ENCODE assay signal across 22 cellular contexts in the genomic region with DNA sequence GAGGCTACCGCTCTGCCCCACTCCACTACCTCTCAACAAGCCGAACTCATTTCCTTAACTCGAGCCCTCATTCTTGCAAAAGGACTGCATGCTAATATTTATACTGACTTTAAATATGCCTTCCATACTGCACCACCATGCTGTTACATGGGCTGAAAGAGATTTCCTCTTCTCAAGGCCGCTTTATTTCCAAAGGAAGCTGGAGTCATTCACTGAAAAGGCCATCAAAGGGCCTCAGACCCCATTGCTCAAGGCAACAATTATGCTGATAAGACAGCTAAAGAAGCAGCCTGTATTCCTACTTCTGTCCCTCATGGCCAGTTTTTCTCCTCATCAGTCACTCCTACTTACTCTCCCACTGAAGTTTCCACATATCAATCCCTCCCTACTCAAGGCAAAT. TPM values are rescaled to one million over a fixed set of nuclear protein-coding genes. Genes with fewer than 3 reads are reported as not detected.
DNase-seq lines count a peak whose midpoint lies in the region; ATAC-seq, FAIRE-seq and TF ChIP-seq lines count a peak whose summit lies in the region.
"Had no signal": no experiment of that assay in that cellular context is flagged by ENCODE, and none has a peak within 500 bp of the region (broad histone marks: within the 10 kb centered on the region; RNA-seq: fewer than 3 reads in every experiment).

No MANE protein-coding gene starts in this region.

- H3K56ac ChIP-seq in H1 (replicated peaks; ENCODE audit: insufficient read length, low read depth, low read length), result no peak overlapping the region

- ATAC-seq in HG02623 (IDR thresholded peaks at IDR 0.05; ENCODE audit: unreplicated experiment), result no peak
- no peak for ATAC-seq in GM18520 (IDR thresholded peaks at IDR 0.05; ENCODE audit: unreplicated experiment)

- TF ChIP-seq CTCF in HEK293 (tag by site-specific recombination; IDR thresholded peaks at IDR 0.05) (no peak), H1 (IDR thresholded peaks at IDR 0.05; ENCODE audit: control extremely low read depth in 1 of 3, insufficient read depth in 1 of 3, low read depth in 1 of 3, low read length in 3 of 3) (no peak), mesothelial cell of epicardium (IDR thresholded peaks at IDR 0.05; ENCODE audit: unreplicated experiment) (no peak)

- no peaks in the 10 kb centered on the region for H3K79me2 ChIP-seq in H1 (ENCODE audit: control insufficient read depth in 1 of 2, insufficient read depth in 2 of 2, low read length in 2 of 2)

- no peaks in the 10 kb centered on the region for H3K27me3 Mint-ChIP-seq in mesothelial cell of epicardium (ENCODE audit: low read depth)
- H3K27me3 Mint-ChIP-seq: CD4-positive, alpha-beta T cell had no signal

- no peak for FAIRE-seq in H1 (lab: Jason Lieb, UNC)
- FAIRE-seq: A204.1, D721Med, GM12892 had no signal

- H3K27me3 ChIP-seq in H1 (replicated peaks in 1 of 4; ENCODE audit: control insufficient read depth in 3 of 4, extremely low read depth in 1 of 4, insufficient read depth in 3 of 4, low read length in 3 of 4), result no peaks in the 10 kb centered on the region

- TF ChIP-seq EP300 in H1 (IDR thresholded peaks at IDR 0.05; ENCODE audit: borderline replicate concordance in 1 of 2, low read depth in 2 of 2, low read length in 2 of 2), result no peak

- 96% methylated on average over 4 of the region's 4 CpGs; no CpG with 5 or more reads in 1 of the 2 experiments for WGBS in H1 (ENCODE audit: extremely low coverage in 1 of 2, insufficient coverage in 1 of 2, insufficient read length in 1 of 2, insufficient replicate concordance in 2 of 2, low coverage in 1 of 2, low lambda C conversion rate in 2 of 2, missing lambda C conversion rate in 1 of 2), 2 experiments
- 80 to 89% methylated on average over 1 to 3 of the region's 4 CpGs for WGBS in mesodermal cell (ENCODE audit: insufficient coverage in 2 of 2), 2 experiments

- H3K4me2 ChIP-seq in H1 (ENCODE audit: insufficient read depth in 1 of 2, low read depth in 2 of 2, low read length in 2 of 2), result no peak overlapping the region

- no peak overlapping the region for H2AK5ac ChIP-seq in H1 (ENCODE audit: low read depth, low read length)

- H3K23ac ChIP-seq in H1 (ENCODE audit: insufficient read length), result no peak overlapping the region

- peak overlapping the region; percentile 86; the same call in 1 of the 2 replicates for H2BK20ac ChIP-seq in H1 (ENCODE audit: low read length)

- no peak overlapping the region for H3K27ac Mint-ChIP-seq in mesothelial cell of epicardium
- H3K27ac Mint-ChIP-seq: CD4-positive, alpha-beta T cell had no signal

- H3K36me3 ChIP-seq in HEK293 (ENCODE audit: control insufficient read depth in 2 of 2, insufficient read depth in 1 of 2, low read length in 2 of 2) (no peaks in the 10 kb centered on the region), H1 (ENCODE audit: control insufficient read depth in 2 of 4, insufficient read depth in 4 of 4, low read length in 3 of 4) (no peaks in the 10 kb centered on the region), mesodermal cell (ENCODE audit: control insufficient read depth, insufficient read depth, low read length) (no peaks in the 10 kb centered on the region)
- H3K36me3 ChIP-seq: HAP-1 had no signal

- no peak overlapping the region for H3K4ac ChIP-seq in H1 (replicated peaks; ENCODE audit: insufficient read length, low read depth, low read length)

- H3K9me3 Mint-ChIP-seq in mesothelial cell of epicardium, result no peaks in the 10 kb centered on the region
- H3K9me3 Mint-ChIP-seq: CD4-positive, alpha-beta T cell had no signal

- H3K18ac ChIP-seq in H1 (ENCODE audit: extremely low read depth, low read length), result 0 out of 2 replicates have a peak overlapping the region, but pooled peaks have one; percentile 43

- no peak overlapping the region; the same call in 1 of the 2 replicates for H2BK15ac ChIP-seq in H1 (ENCODE audit: low read length)

- no peak for TF ChIP-seq RAD21 in H1 (IDR thresholded peaks at IDR 0.05 in 1 of 2, conservative IDR thresholded peaks at IDR 0.05 in 1 of 2; ENCODE audit: low read depth in 2 of 2, low read length in 2 of 2)

- DNase-seq in H1 (ENCODE audit: low read depth in 1 of 2, low spot score in 2 of 2) (no peak), mesothelial cell of epicardium (ENCODE audit: low spot score in 2 of 2, unreplicated experiment in 2 of 2) (no peak)
- no peak for DNase-seq in stimulated activated CD4-positive, alpha-beta T cell treated with anti-CD3 and anti-CD28 coated beads, Interleukin-4, amount 100 ng/mL, for 24 hours
- DNase-seq: ACHN; AML-193; Caco-2; CD4-positive, alpha-beta T cell; GDM1; IMR-90; Karpas-422; KBM-7 had no signal

- H3K4me1 Mint-ChIP-seq in mesothelial cell of epicardium, result no peaks in the 10 kb centered on the region

- peak overlapping the region; percentile 84; the same call in 1 of the 2 replicates for H2BK12ac ChIP-seq in H1 (ENCODE audit: low read depth, low read length)

- no peak overlapping the region for H3K4me3 Mint-ChIP-seq in mesothelial cell of epicardium
- H3K4me3 Mint-ChIP-seq: CD4-positive, alpha-beta T cell had no signal

- no peak overlapping the region for H2AFZ ChIP-seq in H1 (ENCODE audit: low read length)

- no peaks in the 10 kb centered on the region; the same call in 1 of the 2 replicates for H3K23me2 ChIP-seq in H1 (ENCODE audit: low read depth, low read length)

- CTCF ChIA-PET in HEK293 (lab: Yijun Ruan, JAX) (interaction anchor here (0.7 kb wide), 1 partner anchor 173 kb away, joined by 3 read pairs; no protein-coding TSS in a partner anchor), H1 (lab: Charles Lee; ENCODE audit: partially characterized antibody) (interaction anchor here (0.6 to 2.5 kb wide), 6 partner anchors 9 to 356 kb away, joined by 3 to 8 read pairs (median 6); no protein-coding TSS in a partner anchor)

- no peak overlapping the region for H4K8ac ChIP-seq in H1 (ENCODE audit: extremely low read depth, insufficient read depth, low read length)

- no peaks in the 10 kb centered on the region for H3K4me1 ChIP-seq in HEK293 (ENCODE audit: control insufficient read depth, insufficient read depth, low read length)
- H3K4me1 ChIP-seq in H1 (replicated peaks in 1 of 4; ENCODE audit: control insufficient read depth in 3 of 4, insufficient read depth in 4 of 4, low read length in 3 of 4), result peaks cover 5 to 16% (median 7%) of the 10 kb centered on the region in 4 experiments; a peak in 6 of 7 replicates
- H3K4me1 ChIP-seq in mesodermal cell (ENCODE audit: control insufficient read depth, insufficient read depth, low read length, poor library complexity, severe bottlenecking), result no peaks in the 10 kb centered on the region
- H3K4me1 ChIP-seq: HAP-1 had no signal

- no peaks in the 10 kb centered on the region for H3K79me1 ChIP-seq in H1 (ENCODE audit: low read depth, low read length)

- H3K4me3 ChIP-seq in HEK293 (ENCODE audit: low read depth, low read length) (no peak overlapping the region), H1 (ENCODE audit: extremely low read depth in 1 of 4, insufficient read depth in 2 of 4, low read depth in 3 of 4, low read length in 4 of 4) (no peak overlapping the region), mesodermal cell (ENCODE audit: extremely low read depth, insufficient read depth, low read length, poor library complexity, severe bottlenecking) (no peak overlapping the region)
- H3K4me3 ChIP-seq: HAP-1 had no signal

- H4K20me1 ChIP-seq in H1 (replicated peaks in 1 of 2; ENCODE audit: control insufficient read depth in 1 of 2, insufficient read depth in 2 of 2, low read length in 2 of 2), result no peaks in the 10 kb centered on the region

- H3K9ac ChIP-seq in H1 (replicated peaks in 1 of 4; ENCODE audit: extremely low read depth in 1 of 4, low read depth in 3 of 4, low read length in 3 of 4), result no peak overlapping the region

- no peak overlapping the region for H3K14ac ChIP-seq in H1 (ENCODE audit: insufficient read length)

- no peak overlapping the region for H4K5ac ChIP-seq in H1 (ENCODE audit: insufficient read length, low read depth, low read length)

- no peak overlapping the region for H2BK120ac ChIP-seq in H1 (replicated peaks; ENCODE audit: low read depth, low read length)

- POLR2A ChIA-PET in HEK293 (lab: Yijun Ruan, JAX), result interaction anchor here (0.6 to 1.4 kb wide), 3 partner anchors 20 to 202 kb away, joined by 3 to 6 read pairs (median 4); a partner anchor contains a TSS
- POLR2A ChIA-PET in H1 (lab: Charles Lee; ENCODE audit: partially characterized antibody), result interaction anchor here (0.9 to 16.3 kb wide), 6 partner anchors 9 to 264 kb away, joined by 3 to 472 read pairs (median 12); a partner anchor contains a TSS

- no peak for TF ChIP-seq POLR2A in H1 (IDR thresholded peaks at IDR 0.05; ENCODE audit: control extremely low read depth in 1 of 2, low read depth in 2 of 2, low read length in 2 of 2)

- no peaks in the 10 kb centered on the region for H3K9me3 ChIP-seq in HEK293 (ENCODE audit: control insufficient read depth, insufficient read depth, low read depth, low read length)
- H3K9me3 ChIP-seq in H1 (ENCODE audit: insufficient read depth in 2 of 2, low read depth in 1 of 2, low read length in 1 of 2), result peaks cover 0 to 5% of the 10 kb centered on the region in 2 experiments; a peak in 2 of 4 replicates
- H3K9me3 ChIP-seq in mesodermal cell (ENCODE audit: control insufficient read depth, low read length), result peaks cover 7% of the 10 kb centered on the region
- H3K9me3 ChIP-seq: Caco-2, HAP-1 had no signal

- H3K36me3 Mint-ChIP-seq in mesothelial cell of epicardium, result no peaks in the 10 kb centered on the region

- no peak overlapping the region for H4K91ac ChIP-seq in H1 (replicated peaks; ENCODE audit: insufficient read length, low read length)

- H2BK5ac ChIP-seq in H1 (ENCODE audit: low read depth, low read length), result peak overlapping the region; percentile 60

- H3K27ac ChIP-seq in HEK293 (ENCODE audit: extremely low read depth, low read depth, low read length) (no peak overlapping the region), H1 (ENCODE audit: low read depth, low read length) (no peak overlapping the region), mesodermal cell (ENCODE audit: low read depth, low read length, severe bottlenecking) (peak overlapping the region; percentile 41)
- H3K27ac ChIP-seq: C4-2B, HL-60 had no signal

RNA-seq across cellular contexts. Expression of a gene that starts 6.9 kb away (rescaled TPM):
- 58.5 and 60.6 TPM in 2 replicates for total RNA-seq in H1 (2021; fragmentation: NEBNext Ultra II Directional; extraction: Animal tissue kit (Norgen Biotek cat#: 25700))
- polyA plus RNA-seq in H1 (2011; rRNA removed), result 62.7 and 100 TPM in 2 replicates
- polyA plus RNA-seq in H1 (2011; cell fraction: cytosol; rRNA removed), result 61.2 TPM
- polyA plus RNA-seq in H1 (2011; cell fraction: nucleus; rRNA removed), result 73.7 TPM
- polyA plus RNA-seq in H1 (2012, experiment 1 of 2), result 33.0 to 45.0 TPM (median 38.0 TPM) in 4 replicates
- 46.7 TPM for polyA plus RNA-seq in H1 (2012, experiment 2 of 2)
- 15.6 TPM for polyA plus RNA-seq in H1 (2013, experiment 1 of 2)
- polyA plus RNA-seq in H1 (2013, experiment 2 of 2), result 13.3 TPM
- 11.5 and 13.9 TPM in 2 replicates for polyA minus RNA-seq in H1 (2011; rRNA and poly(A)+ RNA removed)
- polyA minus RNA-seq in H1 (2011; cell fraction: cytosol; rRNA and poly(A)+ RNA removed), result 29.4 TPM
- 39.4 TPM for polyA minus RNA-seq in H1 (2011; cell fraction: nucleus; rRNA and poly(A)+ RNA removed)
- polyA plus RNA-seq in mesodermal cell (2013, experiment 1 of 2), result 0.29 TPM
- polyA plus RNA-seq in mesodermal cell (2013, experiment 2 of 2), result not detected
- total RNA-seq in mesothelial cell of epicardium, result 2.1 to 2.8 TPM (median 2.4 TPM) in 3 replicates
- total RNA-seq: CD4-positive, alpha-beta T cell; HT1080 had no signal

RNA-seq across cellular contexts. Expression of a gene that starts 20.2 kb away (rescaled TPM):
- total RNA-seq in H1 (2021; fragmentation: NEBNext Ultra II Directional; extraction: Animal tissue kit (Norgen Biotek cat#: 25700)), result 14.5 and 15.2 TPM in 2 replicates
- polyA plus RNA-seq in H1 (2011; rRNA removed), result 23.6 and 25.8 TPM in 2 replicates
- polyA plus RNA-seq in H1 (2011; cell fraction: cytosol; rRNA removed), result 32.5 TPM
- 28.7 TPM for polyA plus RNA-seq in H1 (2011; cell fraction: nucleus; rRNA removed)
- polyA plus RNA-seq in H1 (2012, experiment 1 of 2), result 11.0 to 18.9 TPM (median 17.6 TPM) in 4 replicates
- 12.8 TPM for polyA plus RNA-seq in H1 (2012, experiment 2 of 2)
- 12.2 TPM for polyA plus RNA-seq in H1 (2013, experiment 1 of 2)
- 11.9 TPM for polyA plus RNA-seq in H1 (2013, experiment 2 of 2)
- polyA minus RNA-seq in H1 (2011; rRNA and poly(A)+ RNA removed), result 32.6 and 45.7 TPM in 2 replicates
- 15.1 TPM for polyA minus RNA-seq in H1 (2011; cell fraction: cytosol; rRNA and poly(A)+ RNA removed)
- polyA minus RNA-seq in H1 (2011; cell fraction: nucleus; rRNA and poly(A)+ RNA removed), result 31.6 TPM
- polyA plus RNA-seq in mesodermal cell (2013, experiment 1 of 2), result 8.5 TPM
- 7.3 TPM for polyA plus RNA-seq in mesodermal cell (2013, experiment 2 of 2)
- total RNA-seq in mesothelial cell of epicardium, result 10.9 to 14.0 TPM (median 13.2 TPM) in 3 replicates

RNA-seq across cellular contexts. Expression of a gene that starts 20.5 kb away (rescaled TPM):
- 51.9 TPM in 2 replicates for total RNA-seq in H1 (2021; fragmentation: NEBNext Ultra II Directional; extraction: Animal tissue kit (Norgen Biotek cat#: 25700))
- 65.7 and 86.4 TPM in 2 replicates for polyA plus RNA-seq in H1 (2011; rRNA removed)
- polyA plus RNA-seq in H1 (2011; cell fraction: cytosol; rRNA removed), result 86.1 TPM
- polyA plus RNA-seq in H1 (2011; cell fraction: nucleus; rRNA removed), result 179 TPM
- polyA plus RNA-seq in H1 (2012, experiment 1 of 2), result 35.6 to 60.4 TPM (median 53.2 TPM) in 4 replicates
- 49.5 TPM for polyA plus RNA-seq in H1 (2012, experiment 2 of 2)
- polyA plus RNA-seq in H1 (2013, experiment 1 of 2), result 36.0 TPM
- polyA plus RNA-seq in H1 (2013, experiment 2 of 2), result 33.4 TPM
- 32.8 and 32.9 TPM in 2 replicates for polyA minus RNA-seq in H1 (2011; rRNA and poly(A)+ RNA removed)
- polyA minus RNA-seq in H1 (2011; cell fraction: cytosol; rRNA and poly(A)+ RNA removed), result 29.2 TPM
- polyA minus RNA-seq in H1 (2011; cell fraction: nucleus; rRNA and poly(A)+ RNA removed), result 45.1 TPM
- 22.3 TPM for polyA plus RNA-seq in mesodermal cell (2013, experiment 1 of 2)
- polyA plus RNA-seq in mesodermal cell (2013, experiment 2 of 2), result 23.0 TPM
- 39.5 to 43.1 TPM (median 43.0 TPM) in 3 replicates for total RNA-seq in mesothelial cell of epicardium

Comparison
In these comparisons a context has a peak if more than half of its experiments do, and no peak if none do; other contexts are left out.
1. RNA of a gene that starts 6.9 kb away (total RNA-seq): 58.5 to 60.6 TPM in H1; 2.1 to 2.8 TPM in mesothelial cell of epicardium; every median in the first group is over 10 times any median in the second.